Comparison of ENCODE assay signal across 1 cellular context in genomic region chr3:129535075-129535474, GRCh38.
A peak's percentile ranks its signal among the peaks of the same experiment; 100 is the strongest.
TF ChIP-seq lines count a peak whose summit lies in the region.

No MANE protein-coding gene starts in this region.

TF ChIP-seq in HepG2, 621 proteins besides CTCF, POLR2A, EP300 and RAD21 (continued from another document and continues in another):
- TF ChIP-seq ZBTB49 (CRISPR knock-in tag; IDR thresholded peaks at IDR 0.05; ENCODE audit: borderline replicate concordance) = no peak
- TF ChIP-seq YY1 (IDR thresholded peaks at IDR 0.05; ENCODE audit: insufficient read depth, insufficient replicate concordance, low read depth, low read length) = no peak
- no peak for TF ChIP-seq SMAD1 (CRISPR knock-in tag; IDR thresholded peaks at IDR 0.05; ENCODE audit: borderline replicate concordance, low read depth)
- TF ChIP-seq REST (IDR thresholded peaks at IDR 0.05; ENCODE audit: borderline replicate concordance in 1 of 2, low read depth in 1 of 2, low read length in 2 of 2) = no peak
- no peak for TF ChIP-seq PPARG (CRISPR knock-in tag; conservative IDR thresholded peaks at IDR 0.05)
- no peak for TF ChIP-seq NFYB (CRISPR knock-in tag; IDR thresholded peaks at IDR 0.05)
- TF ChIP-seq HMGA1 (CRISPR knock-in tag; conservative IDR thresholded peaks at IDR 0.05) = no peak
- TF ChIP-seq ZNF83 (CRISPR knock-in tag; IDR thresholded peaks at IDR 0.05; ENCODE audit: borderline replicate concordance) = no peak
- TF ChIP-seq ZBTB34 (CRISPR knock-in tag; IDR thresholded peaks at IDR 0.05) = no peak
- TF ChIP-seq KDM5A (IDR thresholded peaks at IDR 0.05; ENCODE audit: borderline replicate concordance, low read length) = no peak
- TF ChIP-seq ZBED4 (CRISPR knock-in tag; IDR thresholded peaks at IDR 0.05; ENCODE audit: borderline replicate concordance) = no peak
- TF ChIP-seq PCBP2 (optimal IDR thresholded peaks at IDR 0.05; ENCODE audit: low read depth, low read length, poor library complexity, severe bottlenecking) = no peak
- TF ChIP-seq ZNF780A (CRISPR knock-in tag; IDR thresholded peaks at IDR 0.05) = no peak
- TF ChIP-seq ZNF878 (CRISPR knock-in tag; IDR thresholded peaks at IDR 0.05) = no peak
- no peak for TF ChIP-seq ZNF503 (CRISPR knock-in tag; IDR thresholded peaks at IDR 0.05)
- peak; percentile 93 for TF ChIP-seq CEBPB (IDR thresholded peaks at IDR 0.05; ENCODE audit: borderline replicate concordance, low read depth, low read length)
- no peak for TF ChIP-seq NRL (CRISPR knock-in tag; IDR thresholded peaks at IDR 0.05; ENCODE audit: borderline replicate concordance)
- 0 out of 2 replicates have a peak, but pooled peaks have one; percentile 42 for TF ChIP-seq KDM3A (CRISPR knock-in tag; IDR thresholded peaks at IDR 0.05; ENCODE audit: low read depth)
- TF ChIP-seq ATF3 (CRISPR knock-in tag; IDR thresholded peaks at IDR 0.05) = no peak
- TF ChIP-seq MZF1 (CRISPR knock-in tag; IDR thresholded peaks at IDR 0.05; ENCODE audit: borderline replicate concordance) = no peak
- no peak for TF ChIP-seq ZFP82 (CRISPR knock-in tag; IDR thresholded peaks at IDR 0.05; ENCODE audit: borderline replicate concordance)
- no peak for TF ChIP-seq THAP9 (CRISPR knock-in tag; IDR thresholded peaks at IDR 0.05; ENCODE audit: borderline replicate concordance)
- no peak for TF ChIP-seq ARID3A (IDR thresholded peaks at IDR 0.05; ENCODE audit: low read depth, low read length)
- no peak for TF ChIP-seq FOXA1 (IDR thresholded peaks at IDR 0.05)
- no peak for TF ChIP-seq FOXA1 (CRISPR knock-in tag; IDR thresholded peaks at IDR 0.05)
- TF ChIP-seq RARA (CRISPR knock-in tag; IDR thresholded peaks at IDR 0.05) = peak; percentile 48
- TF ChIP-seq CEBPG (CRISPR knock-in tag; IDR thresholded peaks at IDR 0.05) = peak; percentile 90
- no peak for TF ChIP-seq ONECUT2 (CRISPR knock-in tag; IDR thresholded peaks at IDR 0.05)
- no peak for TF ChIP-seq E2F5 (CRISPR knock-in tag; conservative IDR thresholded peaks at IDR 0.05)
- TF ChIP-seq ZNF747 (CRISPR knock-in tag; IDR thresholded peaks at IDR 0.05; ENCODE audit: borderline replicate concordance) = no peak
- no peak for TF ChIP-seq ZNF543 (CRISPR knock-in tag; IDR thresholded peaks at IDR 0.05)
- no peak for TF ChIP-seq GMEB1 (CRISPR knock-in tag; IDR thresholded peaks at IDR 0.05; ENCODE audit: borderline replicate concordance)
